Comparison of ENCODE assay signal across 6 cellular contexts in the genomic region with DNA sequence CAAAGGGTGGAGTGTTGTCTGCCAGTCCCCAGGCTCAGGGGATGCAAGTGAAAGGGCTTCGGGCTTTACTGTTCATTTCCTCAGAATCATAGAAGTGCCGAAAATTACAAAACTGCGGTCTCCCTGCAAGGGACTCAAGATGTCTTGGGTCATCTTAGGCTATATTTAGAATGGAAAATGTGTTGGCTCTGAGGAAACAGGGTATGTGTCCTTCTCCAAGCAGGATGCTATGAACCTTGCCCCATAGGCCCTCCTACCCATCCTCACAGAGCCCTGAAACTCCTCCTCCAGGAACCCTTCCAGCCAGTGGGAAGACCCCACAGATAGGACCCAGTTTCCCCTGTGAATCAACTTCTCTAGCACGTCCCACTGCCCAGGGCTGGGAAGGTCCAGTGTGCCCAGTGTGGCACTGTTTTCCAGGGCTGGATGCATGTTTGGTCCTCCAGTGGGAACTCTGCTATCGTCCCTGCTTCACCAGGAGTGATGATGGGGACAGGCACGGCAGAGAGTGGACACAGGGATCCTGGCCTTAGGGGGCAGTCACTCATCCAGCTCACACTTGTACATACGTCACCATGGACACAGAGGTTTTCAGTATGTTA.
DNase-seq lines count a peak whose midpoint lies in the region; ATAC-seq and TF ChIP-seq lines count a peak whose summit lies in the region.
"Not testable (repeated sequence)": the region's sequence is repeated elsewhere in the genome, so short reads cannot be mapped to it uniquely, and the experiment has no call there.

No MANE protein-coding gene starts in this region.

- peak overlapping the region; percentile 12 for H3K4me3 Mint-ChIP-seq in activated CD8-positive, alpha-beta T cell treated with anti-CD3 and anti-CD28 coated beads, Interleukin-2, amount 10 ng/mL, durations not matched to agents 7 days and 5 days

- DNase-seq in activated CD8-positive, alpha-beta T cell treated with anti-CD3 and anti-CD28 coated beads, Interleukin-2, amount 10 ng/mL, durations not matched to agents 7 days and 5 days; cardiac muscle cell (ENCODE audit: low read depth in 1 of 2, low spot score in 1 of 2); mesenchymal stem cell; psoas muscle: not testable (repeated sequence)
- peak in 1 of 2 donors; percentile 50 for DNase-seq in left lung

- CTCF ChIA-PET in activated CD8-positive, alpha-beta T cell treated with anti-CD3 and anti-CD28 coated beads, Interleukin-2, amount 10 ng/mL, durations not matched to agents 7 days and 5 days (lab: Charles Lee): not testable (repeated sequence)

- not testable (repeated sequence) for H3K4me2 ChIP-seq in mesenchymal stem cell (ENCODE audit: low read length, poor library complexity, severe bottlenecking)

- not testable (repeated sequence) for H3K79me1 ChIP-seq in mesenchymal stem cell (replicated peaks; ENCODE audit: low read length, poor library complexity, severe bottlenecking)

- peak overlapping the region; percentile 77 for H4K8ac ChIP-seq in mesenchymal stem cell (ENCODE audit: low read length)

- not testable (repeated sequence) for H3K36me3 Mint-ChIP-seq in activated CD8-positive, alpha-beta T cell treated with anti-CD3 and anti-CD28 coated beads, Interleukin-2, amount 10 ng/mL, durations not matched to agents 7 days and 5 days (ENCODE audit: low read depth)

- peaks cover 21% of the 10 kb centered on the region for H3K4me1 Mint-ChIP-seq in activated CD8-positive, alpha-beta T cell treated with anti-CD3 and anti-CD28 coated beads, Interleukin-2, amount 10 ng/mL, durations not matched to agents 7 days and 5 days (ENCODE audit: low read depth)

- intact Hi-C loops in left lung (cut with DNase I); psoas muscle (cut with DNase I): not testable (repeated sequence)

- not testable (repeated sequence) for H3K4me3 ChIP-seq in cardiac muscle cell; left lung; mesenchymal stem cell (ENCODE audit: insufficient read depth in 1 of 2, low read depth in 1 of 2, low read length in 2 of 2); psoas muscle

- not testable (repeated sequence) for H3K9ac ChIP-seq in mesenchymal stem cell (ENCODE audit: low read length)

- H3K14ac ChIP-seq in mesenchymal stem cell (ENCODE audit: low read length in 2 of 2): not testable (repeated sequence)

- not testable (repeated sequence) for H2BK120ac ChIP-seq in mesenchymal stem cell (ENCODE audit: low read depth, low read length)

- not testable (repeated sequence) for H2BK12ac ChIP-seq in mesenchymal stem cell (ENCODE audit: low read length in 2 of 2)

- ATAC-seq in activated CD8-positive, alpha-beta T cell treated with anti-CD3 and anti-CD28 coated beads, Interleukin-2, amount 10 ng/mL, durations not matched to agents 7 days and 5 days: not testable (repeated sequence)
- ATAC-seq in left lung: peak; percentile 16
- peak; percentile 37 to 53 (median 48) for ATAC-seq in psoas muscle

- peak overlapping the region; percentile 86 for H4K91ac ChIP-seq in mesenchymal stem cell (ENCODE audit: low read length)

- H3K36me3 ChIP-seq in KOPT-K1 (ENCODE audit: insufficient read depth, low read length); cardiac muscle cell; left lung; mesenchymal stem cell (ENCODE audit: control insufficient read depth in 1 of 2, insufficient read depth in 2 of 2, low read depth in 1 of 2, low read length in 2 of 2); psoas muscle (ENCODE audit: insufficient read depth in 1 of 2, low read depth in 1 of 2): not testable (repeated sequence)

- peak overlapping the region; percentile 63 for H3K27ac Mint-ChIP-seq in activated CD8-positive, alpha-beta T cell treated with anti-CD3 and anti-CD28 coated beads, Interleukin-2, amount 10 ng/mL, durations not matched to agents 7 days and 5 days

- H3K18ac ChIP-seq in mesenchymal stem cell (ENCODE audit: low read depth in 1 of 2, low read length in 2 of 2): not testable (repeated sequence)

- POLR2A ChIA-PET in activated CD8-positive, alpha-beta T cell treated with anti-CD3 and anti-CD28 coated beads, Interleukin-2, amount 10 ng/mL, durations not matched to agents 7 days and 5 days (lab: Charles Lee): not testable (repeated sequence)

- not testable (repeated sequence) for TF ChIP-seq CTCF in cardiac muscle cell (IDR thresholded peaks at IDR 0.05; ENCODE audit: low read depth, low read length); left lung (IDR thresholded peaks at IDR 0.05); psoas muscle (IDR thresholded peaks at IDR 0.05)

- not testable (repeated sequence) for H2AK5ac ChIP-seq in mesenchymal stem cell (ENCODE audit: low read length, severe bottlenecking)

- H3K4me1 ChIP-seq in cardiac muscle cell (ENCODE audit: low read depth); left lung; mesenchymal stem cell (ENCODE audit: control insufficient read depth, insufficient read depth, low read depth, low read length); psoas muscle: not testable (repeated sequence)

- not testable (repeated sequence) for H3K27me3 Mint-ChIP-seq in activated CD8-positive, alpha-beta T cell treated with anti-CD3 and anti-CD28 coated beads, Interleukin-2, amount 10 ng/mL, durations not matched to agents 7 days and 5 days (ENCODE audit: low read depth)

- not testable (repeated sequence) for H2BK15ac ChIP-seq in mesenchymal stem cell (ENCODE audit: low read depth, poor library complexity, severe bottlenecking)

- H3K27me3 ChIP-seq in cardiac muscle cell; left lung; mesenchymal stem cell (ENCODE audit: control insufficient read depth in 1 of 2, insufficient read depth in 1 of 2, low read length in 2 of 2); psoas muscle (ENCODE audit: insufficient read depth in 3 of 3, low read length in 2 of 3): not testable (repeated sequence)

- H2BK5ac ChIP-seq in mesenchymal stem cell (ENCODE audit: low read depth, low read length, poor library complexity, severe bottlenecking): not testable (repeated sequence)

- H3K27ac ChIP-seq in KOPT-K1 (ENCODE audit: low read depth, low read length, poor library complexity, severe bottlenecking): peak overlapping the region; percentile 65
- peak overlapping the region; percentile 89 for H3K27ac ChIP-seq in cardiac muscle cell
- H3K27ac ChIP-seq in left lung; mesenchymal stem cell (ENCODE audit: low read length, poor library complexity, severe bottlenecking); psoas muscle: not testable (repeated sequence)

- not testable (repeated sequence) for H3K4ac ChIP-seq in mesenchymal stem cell (ENCODE audit: low read depth in 1 of 2, low read length in 2 of 2)

- H2AFZ ChIP-seq in mesenchymal stem cell (ENCODE audit: low read depth, low read length): not testable (repeated sequence)

- WGBS in mesenchymal stem cell: no CpG with 5 or more reads among the region's 7 CpGs
- 88 to 100% (median 89%) methylated on average over 2 to 4 of the region's 7 CpGs for WGBS in psoas muscle, 3 donors

- H3K9me3 ChIP-seq in KOPT-K1 (ENCODE audit: insufficient read depth, low read length, poor library complexity, severe bottlenecking); cardiac muscle cell (ENCODE audit: low read depth); left lung; mesenchymal stem cell (ENCODE audit: control insufficient read depth, low read length); psoas muscle: not testable (repeated sequence)

- not testable (repeated sequence) for H3K23ac ChIP-seq in mesenchymal stem cell (ENCODE audit: low read length in 2 of 2)

- not testable (repeated sequence) for H3K9me3 Mint-ChIP-seq in activated CD8-positive, alpha-beta T cell treated with anti-CD3 and anti-CD28 coated beads, Interleukin-2, amount 10 ng/mL, durations not matched to agents 7 days and 5 days (ENCODE audit: insufficient read depth)
